ENCODE assay signal across 13 cellular contexts in genomic region chr6:36340341-36340670, GRCh38. TPM values are rescaled to one million over a fixed set of nuclear protein-coding genes. Genes with fewer than 3 reads are reported as not detected.
A peak's percentile ranks its signal among the peaks of the same experiment; 100 is the strongest.
DNase-seq lines count a peak whose midpoint lies in the region; ATAC-seq and TF ChIP-seq lines count a peak whose summit lies in the region.
"Had no signal": no experiment of that assay in that cellular context is flagged by ENCODE, and none has a peak within 500 bp of the region (broad histone marks: within the 10 kb centered on the region; RNA-seq: fewer than 3 reads in every experiment).

No MANE protein-coding gene starts in this region.

- H3K27ac ChIP-seq in trophoblast cell (ENCODE audit: low read depth, low read length), result no peak overlapping the region
- H3K27ac ChIP-seq: esophagus squamous epithelium, lower lobe of right lung, SK-N-MC had no signal

- H4K8ac ChIP-seq in trophoblast cell (ENCODE audit: low read depth, low read length), result no peak overlapping the region

- peak; percentile 88 for DNase-seq in NCI-H526 treated with DMSO at 0.1 percent for 48 hours (lab: John Stamatoyannopoulos, UW)
- DNase-seq in fibroblast of villous mesenchyme (ENCODE audit: low read depth), result no peak
- DNase-seq in trophoblast cell, result no peak
- no peak for DNase-seq in NCI-H226
- no peak for DNase-seq in SIG-M5 (lab: John Stamatoyannopoulos, UW)
- DNase-seq in NCI-H82 treated with DMSO at 0.1 percent for 48 hours (lab: John Stamatoyannopoulos, UW; ENCODE audit: unreplicated experiment), result no peak
- DNase-seq: esophagus squamous epithelium, occipital lobe had no signal

- H3K36me3 ChIP-seq in ES-I3 (ENCODE audit: insufficient read depth, low read length), result no peaks in the 10 kb centered on the region
- no peaks in the 10 kb centered on the region for H3K36me3 ChIP-seq in trophoblast cell (ENCODE audit: control insufficient read depth in 1 of 2, insufficient read depth in 2 of 2, low read length in 2 of 2)
- H3K36me3 ChIP-seq: esophagus squamous epithelium, lower lobe of right lung had no signal

- H2BK12ac ChIP-seq in trophoblast cell (ENCODE audit: low read length), result no peak overlapping the region

- WGBS in trophoblast cell (ENCODE audit: extremely low coverage, insufficient coverage, insufficient read length), result no CpG with 5 or more reads among the region's 13 CpGs

- H2AFZ ChIP-seq in trophoblast cell (ENCODE audit: insufficient read depth, low read length, poor library complexity), result no peak overlapping the region

- H3K4me2 ChIP-seq in trophoblast cell (ENCODE audit: low read length), result peak overlapping the region; percentile 44

- H3K9ac ChIP-seq in ES-I3 (ENCODE audit: low read depth, low read length) (peak overlapping the region; percentile 60; the same call in 1 of the 2 replicates), trophoblast cell (ENCODE audit: low read length) (no peak overlapping the region)

- TF ChIP-seq CTCF in fibroblast of villous mesenchyme (IDR thresholded peaks at IDR 0.05; ENCODE audit: insufficient read depth, low read depth, low read length), result no peak

- no peak overlapping the region for H3K18ac ChIP-seq in trophoblast cell (ENCODE audit: low read length)

- H3K27me3 ChIP-seq in trophoblast cell (ENCODE audit: insufficient read depth, low read length), result no peaks in the 10 kb centered on the region

- no peak overlapping the region for H3K14ac ChIP-seq in trophoblast cell (ENCODE audit: low read length)

- H2AK5ac ChIP-seq in trophoblast cell (ENCODE audit: low read length), result no peak overlapping the region

- no peak overlapping the region for H3K23ac ChIP-seq in trophoblast cell (ENCODE audit: low read length)

- H3K9me3 ChIP-seq in ES-I3 (ENCODE audit: control insufficient read depth, insufficient read depth, low read length), result no peaks in the 10 kb centered on the region
- no peaks in the 10 kb centered on the region for H3K9me3 ChIP-seq in trophoblast cell (ENCODE audit: insufficient read depth, low read depth, low read length)
- H3K9me3 ChIP-seq: esophagus squamous epithelium, lower lobe of right lung had no signal

- no peak for ATAC-seq in HG02759 (IDR thresholded peaks at IDR 0.05; ENCODE audit: unreplicated experiment)

- no peak overlapping the region for H2BK5ac ChIP-seq in trophoblast cell (ENCODE audit: low read depth, low read length, poor library complexity)

- no peaks in the 10 kb centered on the region for H3K79me1 ChIP-seq in trophoblast cell (ENCODE audit: low read length)

- H4K91ac ChIP-seq in trophoblast cell (ENCODE audit: low read depth, low read length), result no peak overlapping the region

- H3K79me2 ChIP-seq in trophoblast cell (ENCODE audit: control insufficient read depth, insufficient read depth, low read length, poor library complexity), result no peaks in the 10 kb centered on the region

- H4K12ac ChIP-seq in trophoblast cell (ENCODE audit: low read depth, low read length), result no peak overlapping the region

- no peak overlapping the region for H3K4ac ChIP-seq in trophoblast cell (ENCODE audit: low read depth, low read length)

- H3K4me3 ChIP-seq in fibroblast of villous mesenchyme (ENCODE audit: low read depth, low read length), result peak overlapping the region; percentile 47
- H3K4me3 ChIP-seq in trophoblast cell (ENCODE audit: low read depth, low read length), result no peak overlapping the region
- H3K4me3 ChIP-seq: SK-N-MC had no signal

- no peak overlapping the region for H2BK120ac ChIP-seq in trophoblast cell (ENCODE audit: insufficient read depth, low read length, poor library complexity)

- H3K4me1 ChIP-seq in ES-I3 (ENCODE audit: insufficient read depth, low read length), result no peaks in the 10 kb centered on the region
- H3K4me1 ChIP-seq in trophoblast cell (ENCODE audit: control insufficient read depth in 1 of 2, insufficient read depth in 2 of 2, low read length in 2 of 2), result peaks cover 3 to 4% of the 10 kb centered on the region in 2 experiments

RNA-seq across cellular contexts. Expression of gene BNIP5, which starts 3.6 kb away (rescaled TPM):
- total RNA-seq in fibroblast of villous mesenchyme, result not detected in 2 replicates
- polyA plus RNA-seq in trophoblast cell (2013), result not detected in 2 replicates
- total RNA-seq: activated CD8-positive, alpha-beta T cell treated with anti-CD3 and anti-CD28 coated beads, Interleukin-2, amount 10 ng/mL, durations not matched to agents 7 days and 5 days; esophagus squamous epithelium; lower lobe of right lung; occipital lobe had no signal

RNA-seq across cellular contexts. Expression of gene ETV7, which starts 47.2 kb away (rescaled TPM):
- total RNA-seq in fibroblast of villous mesenchyme, result 0.32 and 0.86 TPM in 2 replicates
- 0.15 and 0.21 TPM in 2 replicates for polyA plus RNA-seq in trophoblast cell (2013)
- total RNA-seq: occipital lobe had no signal
